In the genomic region with DNA sequence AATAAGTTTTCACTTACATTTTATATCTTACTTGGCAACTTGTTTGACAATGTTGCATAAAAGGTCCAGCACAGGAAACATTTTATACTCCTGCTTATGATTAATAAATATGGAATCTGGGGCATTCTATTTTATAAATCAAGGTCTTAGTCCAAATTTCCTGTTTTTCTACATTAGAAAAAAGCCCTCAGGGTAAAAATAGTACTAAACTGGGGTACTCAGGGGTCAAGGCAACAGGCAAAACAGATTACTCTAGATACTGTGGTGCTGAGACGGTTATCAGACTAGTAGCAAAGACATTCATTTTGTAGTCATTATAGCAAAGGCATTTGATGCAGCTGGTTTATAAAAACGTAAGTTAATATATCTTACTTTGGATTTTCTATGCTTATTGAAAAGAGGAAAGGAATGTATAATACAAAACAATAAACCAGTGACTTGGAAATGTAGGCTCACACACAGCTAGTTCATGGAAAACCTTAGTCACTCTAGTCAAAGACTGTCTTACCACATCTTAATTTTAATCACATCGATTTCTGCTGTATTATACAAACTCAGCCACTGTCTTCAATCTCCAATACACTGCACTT, we compare ENCODE assay signal across 13 cellular contexts. TPM values are rescaled to one million over a fixed set of nuclear protein-coding genes. Genes with fewer than 3 reads are reported as not detected.
DNase-seq lines count a peak whose midpoint lies in the region; ATAC-seq and TF ChIP-seq lines count a peak whose summit lies in the region.
"Had no signal": no experiment of that assay in that cellular context is flagged by ENCODE, and none has a peak within 500 bp of the region (broad histone marks: within the 10 kb centered on the region; RNA-seq: fewer than 3 reads in every experiment).

No MANE protein-coding gene starts in this region.

- TF ChIP-seq CTCF in choroid plexus epithelial cell (conservative IDR thresholded peaks at IDR 0.05; ENCODE audit: low read depth, low read length) = no peak

- H3K4me3 ChIP-seq in choroid plexus epithelial cell (ENCODE audit: low read depth, low read length) = no peak overlapping the region
- H3K4me3 ChIP-seq in aorta (ENCODE audit: low read length in 2 of 2) = no peak overlapping the region

- no peak for DNase-seq in left ventricle myocardium superior
- no peak for DNase-seq in Right ventricle myocardium inferior (ENCODE audit: missing footprints)
- peak; percentile 68 for DNase-seq in choroid plexus epithelial cell (ENCODE audit: low read depth)
- peak; percentile 67 to 87 for DNase-seq in lung microvascular endothelial cell (ENCODE audit: low read depth in 2 of 2)
- DNase-seq in aorta = no peak
- DNase-seq in activated T-cell treated with anti-CD3 and anti-CD28 coated beads for 4 hours = no peak
- DNase-seq: effector CD4-positive, alpha-beta T cell had no signal

- H3K9me3 ChIP-seq in aorta (ENCODE audit: control insufficient read depth, low read length) = peaks cover 1% of the 10 kb centered on the region
- H3K9me3 ChIP-seq: BE2C had no signal

- ATAC-seq in left ventricle myocardium superior (peak; percentile 11), Right ventricle myocardium inferior (no peak), aorta (ENCODE audit: low FRiP score) (peak; percentile 33), GM18517 (IDR thresholded peaks at IDR 0.05; ENCODE audit: unreplicated experiment) (no peak), GM21529 (IDR thresholded peaks at IDR 0.05; ENCODE audit: unreplicated experiment) (no peak)
- ATAC-seq: activated T-helper 17 cell treated with anti-CD3 and anti-CD28 coated beads, Interleukin-2, amount 50 U/mL, for 72 hours had no signal

- no peaks in the 10 kb centered on the region for H3K36me3 ChIP-seq in aorta (ENCODE audit: control insufficient read depth in 1 of 2, insufficient read depth in 2 of 2, low read length in 1 of 2)

- no peaks in the 10 kb centered on the region for H3K27me3 ChIP-seq in aorta (ENCODE audit: control insufficient read depth in 1 of 2, insufficient read depth in 2 of 2, low read length in 1 of 2)
- H3K27me3 ChIP-seq: BE2C had no signal

- WGBS in aorta, 2 donors = 4 to 5% methylated on average over 3 of the region's 3 CpGs

- intact Hi-C loops in left ventricle myocardium superior (cut with micrococcal nuclease) = no loop called here
- intact Hi-C loops in Right ventricle myocardium inferior (cut with DNase I) = loop anchor here (5.0 kb wide), 1 partner anchor 98 kb away; no protein-coding TSS in a partner anchor
- intact Hi-C loops in aorta (cut with DNase I) = loop anchor here (5.0 to 10.0 kb wide), 7 partner anchors 52 to 317 kb away; no protein-coding TSS in a partner anchor

- peak overlapping the region; percentile 79 to 96 for H3K27ac ChIP-seq in aorta (ENCODE audit: low read depth in 1 of 2, low read length in 2 of 2)
- H3K27ac ChIP-seq: HL-60, VCaP had no signal

- peaks cover 0 to 11% of the 10 kb centered on the region in 2 donors for H3K4me1 ChIP-seq in aorta (ENCODE audit: control insufficient read depth in 1 of 2, insufficient read depth in 2 of 2, low read length in 2 of 2)

RNA-seq across cellular contexts. Expression of a gene that starts 45.4 kb away (rescaled TPM):
- total RNA-seq in left ventricle myocardium superior = 28.6 TPM
- total RNA-seq in Right ventricle myocardium inferior = 41.3 TPM
- total RNA-seq in lung microvascular endothelial cell = 22.0 and 36.3 TPM in 2 replicates
- total RNA-seq in aorta = 100 to 1,000 TPM; 332 to 861 TPM
- 100 to 1,000 TPM; 168 to 170 TPM for polyA plus RNA-seq in aorta

Comparison
In these comparisons a context has a peak if more than half of its experiments do, and no peak if none do; other contexts are left out.
1. ATAC-seq: peak in left ventricle myocardium superior (single experiment) and aorta (single experiment); none in Right ventricle myocardium inferior (single experiment), GM18517 (single experiment) and GM21529 (single experiment).
2. DNase-seq: peak in choroid plexus epithelial cell (single experiment) and lung microvascular endothelial cell (2 of 2); none in left ventricle myocardium superior (single experiment), Right ventricle myocardium inferior (single experiment), aorta (0 of 2) and activated T-cell treated with anti-CD3 and anti-CD28 coated beads for 4 hours (single experiment).